ENCODE assay signal across 15 cellular contexts in genomic region chr10:8712653-8713052, GRCh38.
DNase-seq lines count a peak whose midpoint lies in the region; TF ChIP-seq lines count a peak whose summit lies in the region.
"Had no signal": no experiment of that assay in that cellular context is flagged by ENCODE, and none has a peak within 500 bp of the region (broad histone marks: within the 10 kb centered on the region; RNA-seq: fewer than 3 reads in every experiment).

No MANE protein-coding gene starts in this region.

- POLR2A ChIA-PET in A673 (lab: Charles Lee; ENCODE audit: low non-redundant PET), result no interaction called here

- DNase-seq in M059J (ENCODE audit: low read depth), result peak; percentile 52
- DNase-seq in hepatocyte (ENCODE audit: low spot score), result no peak
- DNase-seq in smooth muscle cell (lab: John Stamatoyannopoulos, UW; ENCODE audit: unreplicated experiment), result no peak
- DNase-seq in EL, result no peak
- DNase-seq in A673 (ENCODE audit: low spot score), result no peak
- DNase-seq in NCI-H774 (lab: John Stamatoyannopoulos, UW), result no peak
- DNase-seq in AG08395 (ENCODE audit: low spot score), result no peak
- DNase-seq: BE2C; CD4-positive, alpha-beta memory T cell; DMS153; DMS79 treated with DMSO at 0.1 percent for 48 hours; H7 had no signal

- no peak overlapping the region for H2AFZ ChIP-seq in hepatocyte
- H2AFZ ChIP-seq in smooth muscle cell (ENCODE audit: low read depth), result no peak overlapping the region
- H2AFZ ChIP-seq: GM23338 had no signal

- H3K27me3 ChIP-seq in hepatocyte, result no peaks in the 10 kb centered on the region
- H3K27me3 ChIP-seq in smooth muscle cell (ENCODE audit: low read depth), result no peaks in the 10 kb centered on the region
- H3K27me3 ChIP-seq in A673 (replicated peaks; ENCODE audit: insufficient read depth, low read depth, low read length, poor library complexity), result no peaks in the 10 kb centered on the region
- H3K27me3 ChIP-seq: BE2C had no signal

- H3K4me1 ChIP-seq in hepatocyte (ENCODE audit: insufficient read depth), result no peaks in the 10 kb centered on the region
- no peaks in the 10 kb centered on the region for H3K4me1 ChIP-seq in mesodermal cell (ENCODE audit: control insufficient read depth, insufficient read depth, low read length, poor library complexity, severe bottlenecking)
- H3K4me1 ChIP-seq in smooth muscle cell (ENCODE audit: low read depth), result no peaks in the 10 kb centered on the region
- H3K4me1 ChIP-seq in A673 (ENCODE audit: insufficient read depth, low read length, poor library complexity, severe bottlenecking), result no peaks in the 10 kb centered on the region
- H3K4me1 ChIP-seq: BE2C had no signal

- H3K79me2 ChIP-seq in hepatocyte, result no peaks in the 10 kb centered on the region
- no peaks in the 10 kb centered on the region for H3K79me2 ChIP-seq in smooth muscle cell (ENCODE audit: low read depth)

- H4K20me1 ChIP-seq in hepatocyte (ENCODE audit: insufficient read depth, poor library complexity, severe bottlenecking) (no peaks in the 10 kb centered on the region), smooth muscle cell (ENCODE audit: low read depth) (no peaks in the 10 kb centered on the region)

- no peaks in the 10 kb centered on the region for H3F3A ChIP-seq in smooth muscle cell (ENCODE audit: low read depth)

- intact Hi-C loops in A673 (cut with micrococcal nuclease; ENCODE audit: unreplicated experiment), result no loop called here

- no peaks in the 10 kb centered on the region for H3K9me2 ChIP-seq in hepatocyte (replicated peaks; ENCODE audit: insufficient read depth)

- H3K4me3 ChIP-seq in hepatocyte, result no peak overlapping the region
- H3K4me3 ChIP-seq in mesodermal cell (ENCODE audit: extremely low read depth, insufficient read depth, low read length, poor library complexity, severe bottlenecking), result no peak overlapping the region
- H3K4me3 ChIP-seq in smooth muscle cell, result no peak overlapping the region
- no peak overlapping the region for H3K4me3 ChIP-seq in A673 (ENCODE audit: low read depth, low read length, poor library complexity, severe bottlenecking)
- H3K4me3 ChIP-seq: GM23338 had no signal

- no peak for TF ChIP-seq CTCF in hepatocyte (IDR thresholded peaks at IDR 0.05; ENCODE audit: poor library complexity)
- TF ChIP-seq CTCF in smooth muscle cell (IDR thresholded peaks at IDR 0.05; ENCODE audit: borderline replicate concordance, insufficient read depth, poor library complexity, severe bottlenecking), result no peak
- no peak for TF ChIP-seq CTCF in A673 (conservative IDR thresholded peaks at IDR 0.05; ENCODE audit: low read depth, low read length)

- CTCF ChIA-PET in A673 (lab: Charles Lee), result no interaction called here

- H3K27ac ChIP-seq in hepatocyte, result peak overlapping the region; percentile 41
- H3K27ac ChIP-seq in mesodermal cell (ENCODE audit: low read depth, low read length, severe bottlenecking), result peak overlapping the region; percentile 39
- H3K27ac ChIP-seq in smooth muscle cell (ENCODE audit: low read depth), result peak overlapping the region; percentile 80
- no peak overlapping the region for H3K27ac ChIP-seq in A673 (ENCODE audit: low read depth, low read length, poor library complexity, severe bottlenecking)
- H3K27ac ChIP-seq: C4-2B had no signal

- 38% methylated on average over 4 of the region's 4 CpGs for WGBS in hepatocyte (ENCODE audit: low lambda C conversion rate, missing lambda C conversion rate)
- WGBS in mesodermal cell (ENCODE audit: insufficient coverage in 2 of 2), 2 experiments, result 85 to 87% methylated on average over 4 of the region's 4 CpGs
- WGBS in smooth muscle cell (ENCODE audit: low lambda C conversion rate), result 56% methylated on average over 4 of the region's 4 CpGs

- H3K36me3 ChIP-seq in hepatocyte (replicated peaks; ENCODE audit: insufficient read depth, low read depth), result no peaks in the 10 kb centered on the region
- H3K36me3 ChIP-seq in mesodermal cell (ENCODE audit: control insufficient read depth, insufficient read depth, low read length), result no peaks in the 10 kb centered on the region
- H3K36me3 ChIP-seq in smooth muscle cell (ENCODE audit: low read depth), result no peaks in the 10 kb centered on the region
- no peaks in the 10 kb centered on the region for H3K36me3 ChIP-seq in A673 (ENCODE audit: insufficient read depth, low read length, poor library complexity, severe bottlenecking)
- H3K36me3 ChIP-seq: BE2C had no signal

- H3K9ac ChIP-seq in smooth muscle cell (ENCODE audit: low read depth), result no peak overlapping the region

- H3K9me3 ChIP-seq in hepatocyte (ENCODE audit: low read depth) (no peaks in the 10 kb centered on the region), mesodermal cell (ENCODE audit: control insufficient read depth, low read length) (no peaks in the 10 kb centered on the region), smooth muscle cell (replicated peaks; ENCODE audit: low read depth) (peaks cover 4% of the 10 kb centered on the region), A673 (ENCODE audit: low read depth, low read length, poor library complexity, severe bottlenecking) (no peaks in the 10 kb centered on the region)
- H3K9me3 ChIP-seq: BE2C had no signal

- no peak overlapping the region for H3K4me2 ChIP-seq in hepatocyte
- H3K4me2 ChIP-seq in smooth muscle cell, result no peak overlapping the region
- H3K4me2 ChIP-seq: GM23338 had no signal

- no TSS peak for BruUV-seq in A673 (replicated peaks; lab: Mats Ljungman, UMichigan)
